Comparison of ENCODE assay signal across 8 cellular contexts in genomic region chr13:102580552-102581169, GRCh38. TPM values are rescaled to one million over a fixed set of nuclear protein-coding genes. Genes with fewer than 3 reads are reported as not detected.
A peak's percentile ranks its signal among the peaks of the same experiment; 100 is the strongest.
DNase-seq lines count a peak whose midpoint lies in the region; ATAC-seq and TF ChIP-seq lines count a peak whose summit lies in the region.

No MANE protein-coding gene starts in this region.

- H3K9me3 Mint-ChIP-seq in Caco-2 (ENCODE audit: unreplicated experiment): no peaks in the 10 kb centered on the region
- H3K9me3 Mint-ChIP-seq in activated CD8-positive, alpha-beta T cell treated with anti-CD3 and anti-CD28 coated beads for 36 hours: no peaks in the 10 kb centered on the region

- no peak overlapping the region for H3K23ac ChIP-seq in trophoblast cell (ENCODE audit: low read length)

- no peak overlapping the region for H2BK12ac ChIP-seq in trophoblast cell (ENCODE audit: low read length)

- H3K36me3 Mint-ChIP-seq in Caco-2 (ENCODE audit: insufficient read depth, unreplicated experiment): no peaks in the 10 kb centered on the region
- H3K36me3 Mint-ChIP-seq in activated CD8-positive, alpha-beta T cell treated with anti-CD3 and anti-CD28 coated beads for 36 hours (ENCODE audit: low read depth): no peaks in the 10 kb centered on the region

- H3K79me2 ChIP-seq in trophoblast cell (ENCODE audit: control insufficient read depth, insufficient read depth, low read length, poor library complexity): no peaks in the 10 kb centered on the region

- H3K27ac Mint-ChIP-seq in Caco-2 (ENCODE audit: unreplicated experiment): no peak overlapping the region
- no peak overlapping the region for H3K27ac Mint-ChIP-seq in activated CD8-positive, alpha-beta T cell treated with anti-CD3 and anti-CD28 coated beads for 36 hours

- POLR2A ChIA-PET in Caco-2 (lab: Charles Lee): no interaction called here
- POLR2A ChIA-PET in activated CD8-positive, alpha-beta T cell treated with anti-CD3 and anti-CD28 coated beads for 36 hours (lab: Charles Lee): interaction anchor here (0.8 kb wide), 1 partner anchor 20 kb away, joined by 3 read pairs; no protein-coding TSS in a partner anchor

- no peak overlapping the region for H3K4me2 ChIP-seq in trophoblast cell (ENCODE audit: low read length)

- H3K4me3 ChIP-seq in Caco-2 (ENCODE audit: low read depth, low read length) (no peak overlapping the region), trophoblast cell (ENCODE audit: low read depth, low read length) (no peak overlapping the region)

- peak; percentile 66 to 75 for TF ChIP-seq CTCF in Caco-2 (IDR thresholded peaks at IDR 0.05; ENCODE audit: insufficient read depth in 1 of 2, low read depth in 1 of 2, low read length in 1 of 2, severe bottlenecking in 1 of 2, unreplicated experiment in 1 of 2)
- TF ChIP-seq CTCF in activated CD8-positive, alpha-beta T cell treated with anti-CD3 and anti-CD28 coated beads for 36 hours (IDR thresholded peaks at IDR 0.05): peak; percentile 86

- peak in 1 of 2 experiments; percentile 54 for DNase-seq in Caco-2
- DNase-seq in NCI-H2227 treated with DMSO at 0.1 percent for 48 hours (lab: John Stamatoyannopoulos, UW): peak; percentile 34
- peak; percentile 42 for DNase-seq in activated CD8-positive, alpha-beta T cell treated with anti-CD3 and anti-CD28 coated beads for 36 hours
- DNase-seq in glomerular endothelial cell (ENCODE audit: extremely low read depth, low read depth, low spot score): peak; percentile 70
- DNase-seq in trophoblast cell: peak; percentile 57 to 94
- DNase-seq in UCSD-AML1 (lab: John Stamatoyannopoulos, UW; ENCODE audit: unreplicated experiment): no peak

- no peaks in the 10 kb centered on the region for H3K79me1 ChIP-seq in trophoblast cell (ENCODE audit: low read length)

- no peaks in the 10 kb centered on the region for H3K4me1 Mint-ChIP-seq in Caco-2 (ENCODE audit: low read depth, unreplicated experiment)
- peaks cover 12% of the 10 kb centered on the region for H3K4me1 Mint-ChIP-seq in activated CD8-positive, alpha-beta T cell treated with anti-CD3 and anti-CD28 coated beads for 36 hours (ENCODE audit: low read depth)

- no peak overlapping the region for H3K14ac ChIP-seq in trophoblast cell (ENCODE audit: low read length)

- H3K9ac ChIP-seq in trophoblast cell (ENCODE audit: low read length): no peak overlapping the region

- no peak overlapping the region for H3K4ac ChIP-seq in trophoblast cell (ENCODE audit: low read depth, low read length)

- H3K9me3 ChIP-seq in Caco-2: no peaks in the 10 kb centered on the region
- H3K9me3 ChIP-seq in trophoblast cell (ENCODE audit: insufficient read depth, low read depth, low read length): no peaks in the 10 kb centered on the region

- H3K27me3 ChIP-seq in Caco-2 (replicated peaks; ENCODE audit: control insufficient read depth, insufficient read depth, low read length) (no peaks in the 10 kb centered on the region), trophoblast cell (ENCODE audit: insufficient read depth, low read length) (no peaks in the 10 kb centered on the region)

- H4K12ac ChIP-seq in trophoblast cell (ENCODE audit: low read depth, low read length): no peak overlapping the region

- H3K27me3 Mint-ChIP-seq in Caco-2 (ENCODE audit: insufficient read depth, unreplicated experiment): peaks cover 6% of the 10 kb centered on the region
- peaks cover 2% of the 10 kb centered on the region for H3K27me3 Mint-ChIP-seq in activated CD8-positive, alpha-beta T cell treated with anti-CD3 and anti-CD28 coated beads for 36 hours

- intact Hi-C loops in Caco-2 (cut with micrococcal nuclease; ENCODE audit: unreplicated experiment): loop anchor here (1.0 kb wide), 4 partner anchors 12 to 267 kb away; no protein-coding TSS in a partner anchor
- intact Hi-C loops in activated CD8-positive, alpha-beta T cell treated with anti-CD3 and anti-CD28 coated beads for 36 hours (cut with micrococcal nuclease): loop anchor here (1.0 kb wide), 1 partner anchor 267 kb away; no protein-coding TSS in a partner anchor

- no TSS peak for BruUV-seq in Caco-2 (replicated peaks; lab: Mats Ljungman, UMichigan)

- no peak overlapping the region for H4K8ac ChIP-seq in trophoblast cell (ENCODE audit: low read depth, low read length)

- H3K18ac ChIP-seq in trophoblast cell (ENCODE audit: low read length): no peak overlapping the region

- no peak overlapping the region for H4K91ac ChIP-seq in trophoblast cell (ENCODE audit: low read depth, low read length)

- no peak overlapping the region for H2BK5ac ChIP-seq in trophoblast cell (ENCODE audit: low read depth, low read length, poor library complexity)

- no peak overlapping the region for H3K4me3 Mint-ChIP-seq in Caco-2 (ENCODE audit: unreplicated experiment)
- no peak overlapping the region for H3K4me3 Mint-ChIP-seq in activated CD8-positive, alpha-beta T cell treated with anti-CD3 and anti-CD28 coated beads for 36 hours

- ATAC-seq in GM18867 (IDR thresholded peaks at IDR 0.05; ENCODE audit: unreplicated experiment) (peak; percentile 67), HG03108 (IDR thresholded peaks at IDR 0.05; ENCODE audit: unreplicated experiment) (peak; percentile 59)
- ATAC-seq in activated CD8-positive, alpha-beta T cell treated with anti-CD3 and anti-CD28 coated beads for 36 hours: peak; percentile 82

- no peak overlapping the region for H2AFZ ChIP-seq in trophoblast cell (ENCODE audit: insufficient read depth, low read length, poor library complexity)

- H2BK120ac ChIP-seq in trophoblast cell (ENCODE audit: insufficient read depth, low read length, poor library complexity): no peak overlapping the region

- H3K36me3 ChIP-seq in Caco-2 (ENCODE audit: control insufficient read depth, insufficient read depth, low read length) (no peaks in the 10 kb centered on the region), trophoblast cell (ENCODE audit: control insufficient read depth in 1 of 2, insufficient read depth in 2 of 2, low read length in 2 of 2) (no peaks in the 10 kb centered on the region)

- H3K27ac ChIP-seq in trophoblast cell (ENCODE audit: low read depth, low read length): no peak overlapping the region

- no CpG with 5 or more reads among the region's 5 CpGs for WGBS in trophoblast cell (ENCODE audit: extremely low coverage, insufficient coverage, insufficient read length)

- no peak overlapping the region for H2AK5ac ChIP-seq in trophoblast cell (ENCODE audit: low read length)

- CTCF ChIA-PET in Caco-2 (lab: Charles Lee): interaction anchor here (1.3 to 1.5 kb wide), 2 partner anchors 144 to 265 kb away, joined by 4 to 14 read pairs; partner anchors contain the start of gene ERCC5
- CTCF ChIA-PET in activated CD8-positive, alpha-beta T cell treated with anti-CD3 and anti-CD28 coated beads for 36 hours (lab: Charles Lee): interaction anchor here (0.7 to 3.6 kb wide), 26 partner anchors 8 to 1453 kb away, joined by 3 to 53 read pairs (median 4); partner anchors contain the start of genes ERCC5 and TPP2

- no peaks in the 10 kb centered on the region for H3K4me1 ChIP-seq in Caco-2
- no peaks in the 10 kb centered on the region for H3K4me1 ChIP-seq in trophoblast cell (ENCODE audit: control insufficient read depth in 1 of 2, insufficient read depth in 2 of 2, low read length in 2 of 2)

RNA-seq across cellular contexts. Expression of gene TPP2, which starts 16.1 kb away (rescaled TPM):
- total RNA-seq in Caco-2 (2022) (58.9 and 64.3 TPM in 2 replicates), glomerular endothelial cell (46.1 and 47.8 TPM in 2 replicates)
- total RNA-seq in activated CD8-positive, alpha-beta T cell treated with anti-CD3 and anti-CD28 coated beads for 36 hours: 10 to 100 TPM; 70.3 to 70.8 TPM
- polyA plus RNA-seq in trophoblast cell (2013): 38.7 and 39.3 TPM in 2 replicates
